8 cellular contexts compared by ENCODE assay signal in genomic region chr3:13896473-13897154, GRCh38. TPM values are rescaled to one million over a fixed set of nuclear protein-coding genes. Genes with fewer than 3 reads are reported as not detected.
DNase-seq lines count a peak whose midpoint lies in the region; FAIRE-seq and TF ChIP-seq lines count a peak whose summit lies in the region.

No MANE protein-coding gene starts in this region.

- TF ChIP-seq CTCF in GM12865 (IDR thresholded peaks at IDR 0.05; ENCODE audit: insufficient read depth, low read depth, low read length, missing control alignments) = peak; percentile 48
- TF ChIP-seq CTCF in kidney (IDR thresholded peaks at IDR 0.05; ENCODE audit: borderline replicate concordance, extremely low read depth, insufficient read depth) = peak; percentile 84

- peaks cover 35% of the 10 kb centered on the region for H3K27me3 ChIP-seq in ACC112 (ENCODE audit: insufficient read depth, low read length)

- H3K4me1 ChIP-seq in ACC112 (ENCODE audit: control insufficient read depth, insufficient read depth, low read length, unreplicated experiment) (peaks cover 6% of the 10 kb centered on the region), kidney (ENCODE audit: control insufficient read depth in 1 of 2, insufficient read depth in 1 of 2, low read depth in 1 of 2, low read length in 2 of 2) (peaks cover 5 to 9% of the 10 kb centered on the region in 2 donors)

- peaks cover 3 to 29% of the 10 kb centered on the region in 2 donors for H3K9me3 ChIP-seq in kidney (ENCODE audit: control insufficient read depth in 1 of 2, low read length in 2 of 2)

- intact Hi-C loops in kidney (cut with DNase I) = no loop called here

- no peak for FAIRE-seq in kidney (lab: Jason Lieb, UNC)

- H3K27ac ChIP-seq in ACC112 (ENCODE audit: low read depth, low read length) (no peak overlapping the region), kidney (ENCODE audit: low read depth in 2 of 2, low read length in 2 of 2) (no peak overlapping the region)

- DNase-seq in GM12865 (ENCODE audit: low read depth) (peak; percentile 62), M059J (ENCODE audit: low read depth) (peak; percentile 62), SW480 (ENCODE audit: low spot score) (peak; percentile 88), T47D (ENCODE audit: low read depth in 1 of 2, low spot score in 1 of 2) (peak; percentile 68 to 91), kidney (no peak), OCI-M2 (lab: John Stamatoyannopoulos, UW; ENCODE audit: unreplicated experiment) (no peak)
- DNase-seq in stimulated activated CD4-positive, alpha-beta T cell treated with anti-CD3 and anti-CD28 coated beads, Interleukin-12 subunit alpha, Interleukin-12 subunit beta, amount 100 ng/mL, for 4 hours = peak; percentile 29

- H3K4me3 ChIP-seq in ACC112 (ENCODE audit: low read depth, low read length) (peak overlapping the region; percentile 91), GM12865 (ENCODE audit: low read depth, low read length) (no peak overlapping the region), kidney (ENCODE audit: low read length in 2 of 2) (peak overlapping the region; percentile 54 to 79)

- peak overlapping the region; percentile 43 to 85 for H3K9ac ChIP-seq in kidney (ENCODE audit: low read length in 2 of 2)

- no peaks in the 10 kb centered on the region for H3K36me3 ChIP-seq in ACC112 (ENCODE audit: insufficient read depth, low read length)
- H3K36me3 ChIP-seq in kidney (ENCODE audit: control insufficient read depth in 1 of 2, insufficient read depth in 2 of 2, low read length in 2 of 2) = no peaks in the 10 kb centered on the region

- H2AFZ ChIP-seq in ACC112 (ENCODE audit: low read length, unreplicated experiment) = no peak overlapping the region

- H3K79me2 ChIP-seq in ACC112 (ENCODE audit: control insufficient read depth, insufficient read depth, low read length, unreplicated experiment) = no peaks in the 10 kb centered on the region

- in situ Hi-C loops in T47D (cut with HindIII; ENCODE audit: low pct_unique_long_range_greater_than_20kb, low sequenced_read_pairs) = no loop called here

RNA-seq across cellular contexts. Expression of gene WNT7A, which starts 16.7 kb away (rescaled TPM):
- 0.10 and 0.15 TPM in 2 replicates for total RNA-seq in M059J (2014; rRNA removed; shearing (Covaris generic))
- total RNA-seq in kidney = 3.3 TPM
- polyA plus RNA-seq in kidney (ENCODE audit: insufficient read depth, low read depth, low replicate concordance) = 0.13 TPM

Comparison
In these comparisons a context has a peak if more than half of its experiments do, and no peak if none do; other contexts are left out.
1. DNase-seq: peak in GM12865 (single experiment), M059J (single experiment), SW480 (single experiment), T47D (2 of 2) and stimulated activated CD4-positive, alpha-beta T cell treated with anti-CD3 and anti-CD28 coated beads, Interleukin-12 subunit alpha, Interleukin-12 subunit beta, amount 100 ng/mL, for 4 hours (single experiment); none in kidney (single experiment) and OCI-M2 (single experiment).